16 cellular contexts compared by ENCODE assay signal in genomic region chr11:108693852-108694251, GRCh38. TPM values are rescaled to one million over a fixed set of nuclear protein-coding genes. Genes with fewer than 3 reads are reported as not detected.
DNase-seq lines count a peak whose midpoint lies in the region; ATAC-seq, FAIRE-seq and TF ChIP-seq lines count a peak whose summit lies in the region.
"Had no signal": no experiment of that assay in that cellular context is flagged by ENCODE, and none has a peak within 500 bp of the region (broad histone marks: within the 10 kb centered on the region; RNA-seq: fewer than 3 reads in every experiment).

No MANE protein-coding gene starts in this region.

- H3K36me3 ChIP-seq in SK-N-SH (replicated peaks in 1 of 2; ENCODE audit: control insufficient read depth in 1 of 2, insufficient read depth in 2 of 2, low read length in 1 of 2) (peaks cover 30 to 49% of the 10 kb centered on the region in 2 experiments), MM.1S (replicated peaks; ENCODE audit: insufficient read depth, low read length) (peaks cover 5% of the 10 kb centered on the region)

- H3K4me3 Mint-ChIP-seq in stimulated activated naive CD8-positive, alpha-beta T cell treated with anti-CD3 and anti-CD28 coated beads, Interleukin-15, Interleukin-2, amounts not matched to agents 100 ng/mL and 50 ng/mL, for 24 hours: no peak overlapping the region
- H3K4me3 Mint-ChIP-seq: naive B cell had no signal

- CTCF ChIA-PET in SK-N-SH (lab: Yijun Ruan, JAX): interaction anchor here (1.5 kb wide), 1 partner anchor 178 kb away, joined by 3 read pairs; no protein-coding TSS in a partner anchor

- H3K27ac ChIP-seq in SK-N-SH (ENCODE audit: low read depth in 2 of 2, low read length in 1 of 2): peak overlapping the region in 1 of 2 experiments; percentile 38; a peak in 2 of 4 replicates
- no peak overlapping the region for H3K27ac ChIP-seq in MM.1S (ENCODE audit: low read length)
- H3K27ac ChIP-seq: 22Rv1 had no signal

- H3K36me3 Mint-ChIP-seq in stimulated activated naive CD8-positive, alpha-beta T cell treated with anti-CD3 and anti-CD28 coated beads, Interleukin-15, Interleukin-2, amounts not matched to agents 100 ng/mL and 50 ng/mL, for 24 hours (ENCODE audit: low read depth): peaks cover 85% of the 10 kb centered on the region

- H2AFZ ChIP-seq in SK-N-SH (ENCODE audit: low read depth): no peak overlapping the region
- H2AFZ ChIP-seq in MM.1S (ENCODE audit: low read length): no peak overlapping the region

- peak overlapping the region; percentile 40 for H3K27ac Mint-ChIP-seq in stimulated activated naive CD8-positive, alpha-beta T cell treated with anti-CD3 and anti-CD28 coated beads, Interleukin-15, Interleukin-2, amounts not matched to agents 100 ng/mL and 50 ng/mL, for 24 hours

- no peaks in the 10 kb centered on the region for H3K9me2 ChIP-seq in SK-N-SH
- H3K9me2 ChIP-seq in MM.1S (replicated peaks; ENCODE audit: insufficient read depth, low read length): no peaks in the 10 kb centered on the region

- H3K4me3 ChIP-seq in SK-N-SH (ENCODE audit: low read depth in 2 of 2, low read length in 1 of 2) (no peak overlapping the region), MM.1S (ENCODE audit: low read length) (no peak overlapping the region)

- no peak overlapping the region for H3K9ac ChIP-seq in SK-N-SH
- no peak overlapping the region for H3K9ac ChIP-seq in MM.1S (ENCODE audit: low read length)

- peak; percentile 35; the same call in 1 of the 3 replicates for ATAC-seq in SK-N-SH treated with all-trans-retinoic acid at 6 μM for 48 hours
- ATAC-seq: activated CD4-positive, CD25-positive, alpha-beta regulatory T cell treated with anti-CD3 and anti-CD28 coated beads, Interleukin-2, amount 50 U/mL, for 24 hours; right cardiac atrium had no signal

- H3K79me2 ChIP-seq in SK-N-SH (ENCODE audit: insufficient read depth) (no peaks in the 10 kb centered on the region), MM.1S (ENCODE audit: low read length) (no peaks in the 10 kb centered on the region)

- H3K4me1 ChIP-seq in SK-N-SH (ENCODE audit: control insufficient read depth in 1 of 2, insufficient read depth in 2 of 2, low read depth in 1 of 2, low read length in 1 of 2): peaks cover 0 to 7% of the 10 kb centered on the region in 2 experiments; a peak in 1 of 4 replicates
- H3K4me1 ChIP-seq in MM.1S (ENCODE audit: low read length): no peaks in the 10 kb centered on the region

- DNase-seq in SK-N-SH: no peak
- peak; percentile 7 for DNase-seq in SW480 (ENCODE audit: low spot score)
- DNase-seq in fibroblast of peridontal ligament (ENCODE audit: extremely low read depth): peak; percentile 38
- no peak for DNase-seq in GM12891 (ENCODE audit: insufficient read length, low spot score)
- DNase-seq in SKM-1 treated with dmso at 0.1 percent for 144 hours (lab: John Stamatoyannopoulos, UW; ENCODE audit: unreplicated experiment): no peak
- DNase-seq in MM.1S: no peak
- DNase-seq: activated T-cell treated with anti-CD3 and anti-CD28 coated beads, Interleukin-2, amount 50 U/mL, for 1 hour; Caco-2; left cardiac atrium; naive B cell; NCI-H1092 treated with DMSO at 0.1 percent for 48 hours; right cardiac atrium had no signal

- POLR2A ChIA-PET in SK-N-SH (lab: Yijun Ruan, JAX): no interaction called here

- H4K20me1 ChIP-seq in SK-N-SH (ENCODE audit: insufficient read depth) (no peaks in the 10 kb centered on the region), MM.1S (ENCODE audit: insufficient read depth, low read length) (no peaks in the 10 kb centered on the region)

- H3F3A ChIP-seq in SK-N-SH (replicated peaks; ENCODE audit: insufficient read depth) (peaks cover 8% of the 10 kb centered on the region), MM.1S (ENCODE audit: insufficient read depth, low read length) (no peaks in the 10 kb centered on the region)

- no peak for FAIRE-seq in GM12891 (lab: Jason Lieb, UNC)

- peaks cover 7% of the 10 kb centered on the region for H3K4me1 Mint-ChIP-seq in stimulated activated naive CD8-positive, alpha-beta T cell treated with anti-CD3 and anti-CD28 coated beads, Interleukin-15, Interleukin-2, amounts not matched to agents 100 ng/mL and 50 ng/mL, for 24 hours (ENCODE audit: low read depth)

- H3K27me3 Mint-ChIP-seq in stimulated activated naive CD8-positive, alpha-beta T cell treated with anti-CD3 and anti-CD28 coated beads, Interleukin-15, Interleukin-2, amounts not matched to agents 100 ng/mL and 50 ng/mL, for 24 hours: no peaks in the 10 kb centered on the region
- H3K27me3 Mint-ChIP-seq: naive B cell had no signal

- no peak overlapping the region for H3K4me2 ChIP-seq in SK-N-SH
- H3K4me2 ChIP-seq in MM.1S (ENCODE audit: low read depth, low read length): no peak overlapping the region

- H3K9me3 Mint-ChIP-seq in stimulated activated naive CD8-positive, alpha-beta T cell treated with anti-CD3 and anti-CD28 coated beads, Interleukin-15, Interleukin-2, amounts not matched to agents 100 ng/mL and 50 ng/mL, for 24 hours: no peaks in the 10 kb centered on the region
- H3K9me3 Mint-ChIP-seq: naive B cell had no signal

- no peak for TF ChIP-seq EP300 in SK-N-SH (IDR thresholded peaks at IDR 0.05; ENCODE audit: borderline replicate concordance in 1 of 2, low read depth in 1 of 2, low read length in 1 of 2)

- no peaks in the 10 kb centered on the region for H3K9me3 ChIP-seq in SK-N-SH
- no peaks in the 10 kb centered on the region for H3K9me3 ChIP-seq in MM.1S (replicated peaks; ENCODE audit: insufficient read depth, low read length)
- H3K9me3 ChIP-seq: Caco-2 had no signal

- no peak for TF ChIP-seq CTCF in SK-N-SH (IDR thresholded peaks at IDR 0.05)
- TF ChIP-seq CTCF in MM.1S (IDR thresholded peaks at IDR 0.05; ENCODE audit: low read length): no peak

- H3K27me3 ChIP-seq in SK-N-SH (ENCODE audit: insufficient read depth): no peaks in the 10 kb centered on the region
- no peaks in the 10 kb centered on the region for H3K27me3 ChIP-seq in MM.1S (replicated peaks; ENCODE audit: insufficient read depth, low read length)

- TF ChIP-seq POLR2A in GM12891 (IDR thresholded peaks at IDR 0.05; ENCODE audit: low read depth, low read length): no peak

- no peak for TF ChIP-seq RAD21 in SK-N-SH (IDR thresholded peaks at IDR 0.05; ENCODE audit: low read length)

- 75% methylated on average over 2 of the region's 2 CpGs for WGBS in SK-N-SH (ENCODE audit: low lambda C conversion rate)

TF ChIP-seq in SK-N-SH treated with all-trans-retinoic acid at 6 μM for 48 hours, 23 proteins besides CTCF, POLR2A, EP300 and RAD21:
- TF ChIP-seq PPARA (CRISPR knock-in tag; IDR thresholded peaks at IDR 0.05; ENCODE audit: borderline replicate concordance) (no peak), ZFP30 (CRISPR knock-in tag; IDR thresholded peaks at IDR 0.05) (no peak), ISL1 (CRISPR knock-in tag; IDR thresholded peaks at IDR 0.05) (no peak), ZNF565 (CRISPR knock-in tag; conservative IDR thresholded peaks at IDR 0.05; ENCODE audit: low read depth) (no peak)

TF ChIP-seq in SK-N-SH, 30 proteins besides CTCF, POLR2A, EP300 and RAD21 (continues in another document):
- TF ChIP-seq FOSL2 (IDR thresholded peaks at IDR 0.05; ENCODE audit: borderline replicate concordance, low read depth) (no peak), EZH2phosphoT487 (IDR thresholded peaks at IDR 0.05; ENCODE audit: borderline replicate concordance, low read depth) (no peak), JUND (IDR thresholded peaks at IDR 0.05) (no peak), TEAD4 (IDR thresholded peaks at IDR 0.05; ENCODE audit: borderline replicate concordance, insufficient read depth) (no peak), TCF12 (IDR thresholded peaks at IDR 0.05) (no peak), CHD2 (IDR thresholded peaks at IDR 0.05; ENCODE audit: low read length, partially characterized antibody) (no peak), USF2 (IDR thresholded peaks at IDR 0.05; ENCODE audit: borderline replicate concordance, low read depth, low read length) (no peak), FOXJ3 (CRISPR knock-in tag; IDR thresholded peaks at IDR 0.05) (no peak), SIN3A (IDR thresholded peaks at IDR 0.05; ENCODE audit: borderline replicate concordance, low read depth, low read length) (no peak), GABPA (IDR thresholded peaks at IDR 0.05; ENCODE audit: low read depth) (no peak), YY1 (IDR thresholded peaks at IDR 0.05; ENCODE audit: low read depth) (no peak)

TF ChIP-seq in GM12891, 5 proteins besides CTCF, POLR2A, EP300 and RAD21:
- TF ChIP-seq PAX5 (IDR thresholded peaks at IDR 0.05; ENCODE audit: insufficient read depth, low read length, severe bottlenecking): no peak
- no peak for TF ChIP-seq SPI1 (IDR thresholded peaks at IDR 0.05; ENCODE audit: low read depth, low read length)
- no peak for TF ChIP-seq TAF1 (IDR thresholded peaks at IDR 0.05; ENCODE audit: low read depth, low read length)
- TF ChIP-seq POLR2AphosphoS5 (IDR thresholded peaks at IDR 0.05; ENCODE audit: low read depth, low read length): no peak
- TF ChIP-seq POU2F2 (IDR thresholded peaks at IDR 0.05; ENCODE audit: low read depth, low read length): no peak

RNA-seq across cellular contexts. Expression of gene DDX10, which starts 29.0 kb away (rescaled TPM):
- polyA plus RNA-seq in SK-N-SH (2012; rRNA removed): 35.8 and 42.7 TPM in 2 replicates
- polyA plus RNA-seq in SK-N-SH (2012; cell fraction: cytosol; rRNA removed): 40.8 and 52.9 TPM in 2 replicates
- 32.8 and 39.3 TPM in 2 replicates for polyA plus RNA-seq in SK-N-SH (2012; cell fraction: nucleus; rRNA removed)
- 18.5 TPM for polyA plus RNA-seq in GM12891 (2012; ENCODE audit: low read depth, missing spikeins)

Comparison
In these comparisons a context has a peak if more than half of its experiments do, and no peak if none do; other contexts are left out.
1. DNase-seq: peak in SW480 (single experiment) and fibroblast of peridontal ligament (single experiment); none in SK-N-SH (single experiment), GM12891 (single experiment), SKM-1 treated with dmso at 0.1 percent for 144 hours (single experiment) and MM.1S (single experiment).